1 cellular context compared by ENCODE assay signal in genomic region chr3:13141991-13142412, GRCh38.
TF ChIP-seq lines count a peak whose summit lies in the region.

No MANE protein-coding gene starts in this region.

TF ChIP-seq in WTC11, 78 proteins besides CTCF, POLR2A, EP300 and RAD21 (continued from another document):
- TF ChIP-seq, protein P1, sequence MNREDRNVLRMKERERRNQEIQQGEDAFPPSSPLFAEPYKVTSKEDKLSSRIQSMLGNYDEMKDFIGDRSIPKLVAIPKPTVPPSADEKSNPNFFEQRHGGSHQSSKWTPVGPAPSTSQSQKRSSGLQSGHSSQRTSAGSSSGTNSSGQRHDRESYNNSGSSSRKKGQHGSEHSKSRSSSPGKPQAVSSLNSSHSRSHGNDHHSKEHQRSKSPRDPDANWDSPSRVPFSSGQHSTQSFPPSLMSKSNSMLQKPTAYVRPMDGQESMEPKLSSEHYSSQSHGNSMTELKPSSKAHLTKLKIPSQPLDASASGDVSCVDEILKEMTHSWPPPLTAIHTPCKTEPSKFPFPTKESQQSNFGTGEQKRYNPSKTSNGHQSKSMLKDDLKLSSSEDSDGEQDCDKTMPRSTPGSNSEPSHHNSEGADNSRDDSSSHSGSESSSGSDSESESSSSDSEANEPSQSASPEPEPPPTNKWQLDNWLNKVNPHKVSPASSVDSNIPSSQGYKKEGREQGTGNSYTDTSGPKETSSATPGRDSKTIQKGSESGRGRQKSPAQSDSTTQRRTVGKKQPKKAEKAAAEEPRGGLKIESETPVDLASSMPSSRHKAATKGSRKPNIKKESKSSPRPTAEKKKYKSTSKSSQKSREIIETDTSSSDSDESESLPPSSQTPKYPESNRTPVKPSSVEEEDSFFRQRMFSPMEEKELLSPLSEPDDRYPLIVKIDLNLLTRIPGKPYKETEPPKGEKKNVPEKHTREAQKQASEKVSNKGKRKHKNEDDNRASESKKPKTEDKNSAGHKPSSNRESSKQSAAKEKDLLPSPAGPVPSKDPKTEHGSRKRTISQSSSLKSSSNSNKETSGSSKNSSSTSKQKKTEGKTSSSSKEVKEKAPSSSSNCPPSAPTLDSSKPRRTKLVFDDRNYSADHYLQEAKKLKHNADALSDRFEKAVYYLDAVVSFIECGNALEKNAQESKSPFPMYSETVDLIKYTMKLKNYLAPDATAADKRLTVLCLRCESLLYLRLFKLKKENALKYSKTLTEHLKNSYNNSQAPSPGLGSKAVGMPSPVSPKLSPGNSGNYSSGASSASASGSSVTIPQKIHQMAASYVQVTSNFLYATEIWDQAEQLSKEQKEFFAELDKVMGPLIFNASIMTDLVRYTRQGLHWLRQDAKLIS (CRISPR knock-in tag; IDR thresholded peaks at IDR 0.05; ENCODE audit: borderline replicate concordance): no peak
- TF ChIP-seq CBFB (CRISPR knock-in tag; IDR thresholded peaks at IDR 0.05; ENCODE audit: low read depth): no peak
- TF ChIP-seq OVOL2 (CRISPR knock-in tag; IDR thresholded peaks at IDR 0.05; ENCODE audit: borderline replicate concordance): no peak
- 0 out of 2 replicates have a peak, but pooled peaks have one; percentile 20 for TF ChIP-seq SP1 (CRISPR knock-in tag; conservative IDR thresholded peaks at IDR 0.05)
- TF ChIP-seq, protein P2, sequence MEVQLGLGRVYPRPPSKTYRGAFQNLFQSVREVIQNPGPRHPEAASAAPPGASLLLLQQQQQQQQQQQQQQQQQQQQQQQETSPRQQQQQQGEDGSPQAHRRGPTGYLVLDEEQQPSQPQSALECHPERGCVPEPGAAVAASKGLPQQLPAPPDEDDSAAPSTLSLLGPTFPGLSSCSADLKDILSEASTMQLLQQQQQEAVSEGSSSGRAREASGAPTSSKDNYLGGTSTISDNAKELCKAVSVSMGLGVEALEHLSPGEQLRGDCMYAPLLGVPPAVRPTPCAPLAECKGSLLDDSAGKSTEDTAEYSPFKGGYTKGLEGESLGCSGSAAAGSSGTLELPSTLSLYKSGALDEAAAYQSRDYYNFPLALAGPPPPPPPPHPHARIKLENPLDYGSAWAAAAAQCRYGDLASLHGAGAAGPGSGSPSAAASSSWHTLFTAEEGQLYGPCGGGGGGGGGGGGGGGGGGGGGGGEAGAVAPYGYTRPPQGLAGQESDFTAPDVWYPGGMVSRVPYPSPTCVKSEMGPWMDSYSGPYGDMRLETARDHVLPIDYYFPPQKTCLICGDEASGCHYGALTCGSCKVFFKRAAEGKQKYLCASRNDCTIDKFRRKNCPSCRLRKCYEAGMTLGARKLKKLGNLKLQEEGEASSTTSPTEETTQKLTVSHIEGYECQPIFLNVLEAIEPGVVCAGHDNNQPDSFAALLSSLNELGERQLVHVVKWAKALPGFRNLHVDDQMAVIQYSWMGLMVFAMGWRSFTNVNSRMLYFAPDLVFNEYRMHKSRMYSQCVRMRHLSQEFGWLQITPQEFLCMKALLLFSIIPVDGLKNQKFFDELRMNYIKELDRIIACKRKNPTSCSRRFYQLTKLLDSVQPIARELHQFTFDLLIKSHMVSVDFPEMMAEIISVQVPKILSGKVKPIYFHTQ (CRISPR knock-in tag; IDR thresholded peaks at IDR 0.05): no peak
- peak; percentile 61; the same call in 1 of the 2 replicates for TF ChIP-seq FOXK1 (CRISPR knock-in tag; IDR thresholded peaks at IDR 0.05)
- TF ChIP-seq ATF1 (CRISPR knock-in tag; IDR thresholded peaks at IDR 0.05): no peak
- TF ChIP-seq MXD4 (CRISPR knock-in tag; IDR thresholded peaks at IDR 0.05; ENCODE audit: borderline replicate concordance): no peak
- TF ChIP-seq JUN (CRISPR knock-in tag; IDR thresholded peaks at IDR 0.05): no peak
- 0 out of 2 replicates have a peak, but pooled peaks have one; percentile 13 for TF ChIP-seq NFYB (CRISPR knock-in tag; conservative IDR thresholded peaks at IDR 0.05; ENCODE audit: low read depth)
- TF ChIP-seq ZBTB21 (CRISPR knock-in tag; IDR thresholded peaks at IDR 0.05; ENCODE audit: borderline replicate concordance): no peak
- TF ChIP-seq NFE2L1 (CRISPR knock-in tag; IDR thresholded peaks at IDR 0.05): peak; percentile 46; the same call in 1 of the 2 replicates
- no peak for TF ChIP-seq FOXJ3 (CRISPR knock-in tag; IDR thresholded peaks at IDR 0.05; ENCODE audit: borderline replicate concordance)
- TF ChIP-seq HMGA2 (CRISPR knock-in tag; IDR thresholded peaks at IDR 0.05): no peak
- no peak for TF ChIP-seq E2F5 (CRISPR knock-in tag; IDR thresholded peaks at IDR 0.05)
- TF ChIP-seq GTF2I (CRISPR knock-in tag; conservative IDR thresholded peaks at IDR 0.05): no peak
- no peak for TF ChIP-seq ZNF219 (CRISPR knock-in tag; IDR thresholded peaks at IDR 0.05; ENCODE audit: borderline replicate concordance)
- TF ChIP-seq SMAD4 (CRISPR knock-in tag; IDR thresholded peaks at IDR 0.05): peak; percentile 42; the same call in 1 of the 2 replicates
- TF ChIP-seq, protein P3, sequence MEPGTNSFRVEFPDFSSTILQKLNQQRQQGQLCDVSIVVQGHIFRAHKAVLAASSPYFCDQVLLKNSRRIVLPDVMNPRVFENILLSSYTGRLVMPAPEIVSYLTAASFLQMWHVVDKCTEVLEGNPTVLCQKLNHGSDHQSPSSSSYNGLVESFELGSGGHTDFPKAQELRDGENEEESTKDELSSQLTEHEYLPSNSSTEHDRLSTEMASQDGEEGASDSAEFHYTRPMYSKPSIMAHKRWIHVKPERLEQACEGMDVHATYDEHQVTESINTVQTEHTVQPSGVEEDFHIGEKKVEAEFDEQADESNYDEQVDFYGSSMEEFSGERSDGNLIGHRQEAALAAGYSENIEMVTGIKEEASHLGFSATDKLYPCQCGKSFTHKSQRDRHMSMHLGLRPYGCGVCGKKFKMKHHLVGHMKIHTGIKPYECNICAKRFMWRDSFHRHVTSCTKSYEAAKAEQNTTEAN (CRISPR knock-in tag; IDR thresholded peaks at IDR 0.05): peak; percentile 68; the same call in 1 of the 2 replicates
- TF ChIP-seq ZNF121 (CRISPR knock-in tag; IDR thresholded peaks at IDR 0.05): no peak
- TF ChIP-seq, protein P4, sequence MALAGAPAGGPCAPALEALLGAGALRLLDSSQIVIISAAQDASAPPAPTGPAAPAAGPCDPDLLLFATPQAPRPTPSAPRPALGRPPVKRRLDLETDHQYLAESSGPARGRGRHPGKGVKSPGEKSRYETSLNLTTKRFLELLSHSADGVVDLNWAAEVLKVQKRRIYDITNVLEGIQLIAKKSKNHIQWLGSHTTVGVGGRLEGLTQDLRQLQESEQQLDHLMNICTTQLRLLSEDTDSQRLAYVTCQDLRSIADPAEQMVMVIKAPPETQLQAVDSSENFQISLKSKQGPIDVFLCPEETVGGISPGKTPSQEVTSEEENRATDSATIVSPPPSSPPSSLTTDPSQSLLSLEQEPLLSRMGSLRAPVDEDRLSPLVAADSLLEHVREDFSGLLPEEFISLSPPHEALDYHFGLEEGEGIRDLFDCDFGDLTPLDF (CRISPR knock-in tag; IDR thresholded peaks at IDR 0.05): peak; percentile 62; the same call in 1 of the 2 replicates
- TF ChIP-seq ZNF232 (CRISPR knock-in tag; IDR thresholded peaks at IDR 0.05): peak; percentile 80; the same call in 1 of the 2 replicates
- TF ChIP-seq ZNF138 (CRISPR knock-in tag; conservative IDR thresholded peaks at IDR 0.05): no peak
- TF ChIP-seq FOXP4 (CRISPR knock-in tag; IDR thresholded peaks at IDR 0.05): peak; percentile 82
- TF ChIP-seq GRHL2 (CRISPR knock-in tag; IDR thresholded peaks at IDR 0.05; ENCODE audit: insufficient replicate concordance, severe bottlenecking): no peak
- TF ChIP-seq KAT7 (CRISPR knock-in tag; IDR thresholded peaks at IDR 0.05; ENCODE audit: borderline replicate concordance): no peak
- TF ChIP-seq FOXP1 (CRISPR knock-in tag; IDR thresholded peaks at IDR 0.05; ENCODE audit: borderline replicate concordance): peak; percentile 80
- TF ChIP-seq CREM (CRISPR knock-in tag; IDR thresholded peaks at IDR 0.05): no peak
- TF ChIP-seq MLX (CRISPR knock-in tag; IDR thresholded peaks at IDR 0.05): no peak
- TF ChIP-seq ATF6 (CRISPR knock-in tag; IDR thresholded peaks at IDR 0.05): no peak
